Comparison of ENCODE assay signal across 10 cellular contexts in genomic region chr6:17863971-17864754, GRCh38.
DNase-seq lines count a peak whose midpoint lies in the region; ATAC-seq and TF ChIP-seq lines count a peak whose summit lies in the region.
"Had no signal": no experiment of that assay in that cellular context is flagged by ENCODE, and none has a peak within 500 bp of the region (broad histone marks: within the 10 kb centered on the region; RNA-seq: fewer than 3 reads in every experiment).

No MANE protein-coding gene starts in this region.

- no peaks in the 10 kb centered on the region for H3K36me3 Mint-ChIP-seq in MCF 10A (ENCODE audit: insufficient read depth, unreplicated experiment)
- H3K36me3 Mint-ChIP-seq: naive thymus-derived CD4-positive, alpha-beta T cell had no signal

- CTCF ChIA-PET in MCF 10A (lab: Yijun Ruan, JAX): interaction anchor here (0.8 to 1.7 kb wide), 7 partner anchors 11 to 123 kb away, joined by 3 to 6 read pairs (median 4); partner anchors contain the start of gene KIF13A

- DNase-seq in HS-5 (ENCODE audit: low read depth): peak; percentile 93
- peak; percentile 65 for DNase-seq in MCF 10A (ENCODE audit: unreplicated experiment)
- peak; percentile 68 for DNase-seq in inferior parietal cortex (ENCODE audit: extremely low spot score)
- DNase-seq in substantia nigra (lab: John Stamatoyannopoulos, UW): peak in 37 of 49 donors; percentile 7 to 66 (median 37)
- DNase-seq in stimulated activated naive CD4-positive, alpha-beta T cell (lab: John Stamatoyannopoulos, UW): no peak
- DNase-seq in 8988T: no peak
- no peak for DNase-seq in SHP77 (lab: John Stamatoyannopoulos, UW)
- DNase-seq: activated gamma-delta T cell; naive thymus-derived CD4-positive, alpha-beta T cell had no signal

- no peak for ATAC-seq in HG02798 (IDR thresholded peaks at IDR 0.05; ENCODE audit: poor library complexity, unreplicated experiment)
- ATAC-seq: naive thymus-derived CD4-positive, alpha-beta T cell had no signal

- no peaks in the 10 kb centered on the region for H3K9me3 Mint-ChIP-seq in MCF 10A (ENCODE audit: unreplicated experiment)

- no peak for TF ChIP-seq CTCF in MCF 10A (IDR thresholded peaks at IDR 0.05; ENCODE audit: unreplicated experiment)

- peak overlapping the region; percentile 28 for H3K4me3 Mint-ChIP-seq in MCF 10A (ENCODE audit: unreplicated experiment)
- H3K4me3 Mint-ChIP-seq: naive thymus-derived CD4-positive, alpha-beta T cell had no signal

- intact Hi-C loops in MCF 10A (cut with micrococcal nuclease): no loop called here

- BruUV-seq in MCF 10A (replicated peaks; lab: Mats Ljungman, UMichigan): no TSS peak

- POLR2A ChIA-PET in MCF 10A (lab: Yijun Ruan, JAX): interaction anchor here (0.5 to 5.1 kb wide), 45 partner anchors 9 to 1426 kb away, joined by 3 to 83 read pairs (median 4); partner anchors contain the start of genes DEK, FAM8A1, KDM1B and KIF13A

- H3K27ac ChIP-seq in substantia nigra (ENCODE audit: low read depth, low read length, poor library complexity, severe bottlenecking): peak overlapping the region; percentile 69

- no peaks in the 10 kb centered on the region for H3K27me3 Mint-ChIP-seq in MCF 10A (ENCODE audit: insufficient read depth, unreplicated experiment)

- H3K4me1 Mint-ChIP-seq in MCF 10A (ENCODE audit: insufficient read depth, unreplicated experiment): peaks cover 51% of the 10 kb centered on the region
- H3K4me1 Mint-ChIP-seq: naive thymus-derived CD4-positive, alpha-beta T cell had no signal

- peak overlapping the region; percentile 94 for H3K27ac Mint-ChIP-seq in MCF 10A (ENCODE audit: low read depth, unreplicated experiment)
- H3K27ac Mint-ChIP-seq: naive thymus-derived CD4-positive, alpha-beta T cell had no signal

Comparison
In these comparisons a context has a peak if more than half of its experiments do, and no peak if none do; other contexts are left out.
1. DNase-seq: peak in HS-5 (single experiment), MCF 10A (single experiment), inferior parietal cortex (single experiment) and substantia nigra (37 of 49); none in stimulated activated naive CD4-positive, alpha-beta T cell (0 of 6), 8988T (single experiment) and SHP77 (0 of 2).